ENCODE assay signal across 8 cellular contexts in the genomic region with DNA sequence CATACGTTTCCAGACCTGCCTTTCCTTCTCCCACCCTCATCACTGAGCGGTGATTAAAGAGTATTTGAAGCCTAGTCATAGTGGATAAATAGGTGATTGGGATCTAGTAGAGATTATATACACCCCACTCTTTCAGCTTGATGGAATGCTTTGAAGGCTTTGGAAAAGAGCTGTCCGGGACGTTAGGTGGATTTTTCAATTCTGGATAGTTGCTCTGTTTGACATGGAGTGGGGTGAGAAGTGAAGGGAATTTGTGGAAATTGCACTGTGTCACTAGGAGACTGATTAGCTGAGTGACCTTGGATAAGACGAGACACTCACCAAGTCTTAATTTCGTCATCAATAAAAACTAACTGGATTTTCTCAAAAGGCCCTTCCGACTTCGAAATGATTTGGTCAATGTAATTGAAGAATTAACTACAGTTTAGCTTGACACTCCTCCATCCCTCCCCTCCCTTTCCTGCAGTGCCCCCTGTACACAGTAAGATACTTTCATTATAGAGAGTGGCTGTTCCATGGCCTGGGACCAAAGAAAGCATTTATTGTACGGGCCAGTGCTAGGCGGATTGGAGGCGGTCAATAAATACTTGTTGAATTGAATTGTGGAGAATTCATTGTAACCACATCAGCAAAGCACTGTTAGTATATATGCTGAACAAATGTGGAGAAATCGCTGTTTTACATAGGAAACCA. TPM values are rescaled to one million over a fixed set of nuclear protein-coding genes. Genes with fewer than 3 reads are reported as not detected.
A peak's percentile ranks its signal among the peaks of the same experiment; 100 is the strongest.
DNase-seq lines count a peak whose midpoint lies in the region; ATAC-seq and TF ChIP-seq lines count a peak whose summit lies in the region.

No MANE protein-coding gene starts in this region.

- TF ChIP-seq POLR2A in lower leg skin (IDR thresholded peaks at IDR 0.05) (no peak), testis (IDR thresholded peaks at IDR 0.05) (no peak)

- H3K4me3 ChIP-seq in BE2C (ENCODE audit: low read depth, low read length) (peak overlapping the region; percentile 97), cardiac fibroblast (replicated peaks in 1 of 2; ENCODE audit: low read depth in 2 of 2, low read length in 2 of 2) (peak overlapping the region; percentile 99), lower leg skin (ENCODE audit: low read depth, poor library complexity, severe bottlenecking) (peak overlapping the region; percentile 96), testis (peak overlapping the region; percentile 97)

- 17 to 23% methylated on average over 12 of the region's 12 CpGs for WGBS in lower leg skin, 2 donors
- 12 to 17% methylated on average over 12 of the region's 12 CpGs for WGBS in testis, 2 donors

- in situ Hi-C loops in KBM-7 (cut with MboI; ENCODE audit: low pct_unique_long_range_greater_than_20kb, low sequenced_read_pairs) = no loop called here

- peak overlapping the region; percentile 98 for H3K27ac ChIP-seq in testis

- TF ChIP-seq CTCF in BE2C (IDR thresholded peaks at IDR 0.05; ENCODE audit: low read depth, low read length) (no peak; the same call in 1 of the 2 replicates), cardiac fibroblast (IDR thresholded peaks at IDR 0.05; ENCODE audit: low read depth, low read length) (no peak), lower leg skin (IDR thresholded peaks at IDR 0.05) (no peak), testis (IDR thresholded peaks at IDR 0.05) (no peak)

- ATAC-seq in GM19395 (IDR thresholded peaks at IDR 0.05; ENCODE audit: unreplicated experiment) = no peak

- H3K4me1 ChIP-seq in BE2C = peaks cover 4% of the 10 kb centered on the region
- peaks cover 33% of the 10 kb centered on the region for H3K4me1 ChIP-seq in testis

- peaks cover 20% of the 10 kb centered on the region; the same call in 1 of the 2 replicates for H3K36me3 ChIP-seq in BE2C
- H3K36me3 ChIP-seq in testis (ENCODE audit: low read depth, missing control alignments) = no peaks in the 10 kb centered on the region

- DNase-seq in BE2C = no peak
- DNase-seq in KBM-7 = peak; percentile 7
- DNase-seq in cardiac fibroblast (ENCODE audit: low read depth in 2 of 2) = peak in 1 of 2 donors; percentile 28
- peak in 1 of 2 donors; percentile 13 for DNase-seq in lower leg skin (ENCODE audit: low spot score in 2 of 2)
- peak; percentile 46 for DNase-seq in testis
- no peak for DNase-seq in SK-N-DZ (ENCODE audit: low spot score)
- no peak for DNase-seq in ecto neural progenitor cell (ENCODE audit: low spot score)

- intact Hi-C loops in lower leg skin (cut with DNase I; ENCODE audit: low total_unique reads) = no loop called here
- intact Hi-C loops in testis (cut with DNase I; ENCODE audit: low total_unique reads) = no loop called here

- H3K27me3 ChIP-seq in BE2C (peaks cover 16% of the 10 kb centered on the region), testis (no peaks in the 10 kb centered on the region)

- H3K9me3 ChIP-seq in BE2C (no peaks in the 10 kb centered on the region), testis (no peaks in the 10 kb centered on the region)

RNA-seq across cellular contexts. Expression of a gene that starts 1.0 kb away (rescaled TPM):
- 20.1 TPM for polyA plus RNA-seq in BE2C (2012; ENCODE audit: insufficient read depth, insufficient read length, low read depth)
- 10 to 100 TPM; 35.0 to 65.2 (median 50.4) TPM for total RNA-seq in lower leg skin
- 10 to 100 TPM; 65.3 to 71.3 TPM for total RNA-seq in testis
- polyA plus RNA-seq in testis (ENCODE audit: insufficient read depth, low read depth, low replicate concordance) = 30.7 TPM
- polyA plus RNA-seq in SK-N-DZ (2014; cell fraction: cytosol; rRNA removed) = 13.3 and 18.8 TPM in 2 replicates
- polyA plus RNA-seq in SK-N-DZ (2014; cell fraction: nucleus; rRNA removed) = 5.9 and 14.8 TPM in 2 replicates

RNA-seq across cellular contexts. Expression of a gene that starts 33.2 kb away (rescaled TPM):
- polyA plus RNA-seq in BE2C (2012; ENCODE audit: insufficient read depth, insufficient read length, low read depth) = 22.3 TPM
- 10 to 100 TPM; 13.2 to 25.5 (median 21.4) TPM for total RNA-seq in lower leg skin
- total RNA-seq in testis = 10 to 100 TPM; 36.3 to 50.3 TPM
- polyA plus RNA-seq in testis (ENCODE audit: insufficient read depth, low read depth, low replicate concordance) = 21.3 TPM
- polyA plus RNA-seq in SK-N-DZ (2014; cell fraction: cytosol; rRNA removed) = 15.8 and 20.9 TPM in 2 replicates
- polyA plus RNA-seq in SK-N-DZ (2014; cell fraction: nucleus; rRNA removed) = 14.8 and 15.4 TPM in 2 replicates

RNA-seq across cellular contexts. Expression of a gene that starts 40.5 kb away (rescaled TPM):
- polyA plus RNA-seq in BE2C (2012; ENCODE audit: insufficient read depth, insufficient read length, low read depth) = 8.1 TPM
- total RNA-seq in lower leg skin = 1,000 to 10,000 TPM in 2 of 4 donors, 100 to 1,000 TPM in 2; 519 to 1,357 (median 824) TPM
- 10 to 100 TPM; 42.1 to 81.2 TPM for total RNA-seq in testis
- polyA plus RNA-seq in testis (ENCODE audit: insufficient read depth, low read depth, low replicate concordance) = 60.5 TPM
- polyA plus RNA-seq in SK-N-DZ (2014; cell fraction: cytosol; rRNA removed) = 3.2 TPM in 1 of 2 replicates, not detected in the other
- polyA plus RNA-seq in SK-N-DZ (2014; cell fraction: nucleus; rRNA removed) = not detected in 2 replicates

Comparison
In these comparisons a context has a peak if more than half of its experiments do, and no peak if none do; other contexts are left out.
1. DNase-seq: peak in KBM-7 (single experiment) and testis (single experiment); none in BE2C (single experiment), SK-N-DZ (single experiment) and ecto neural progenitor cell (single experiment).
2. RNA of a gene that starts 40.5 kb away (total RNA-seq): 519 to 1,357 TPM in lower leg skin; 42.1 to 81.2 TPM in testis; every median in the first group is over 4 times any median in the second.
3. Peak in every context shown above with its lines, with median percentiles within 50 percentile points of each other: H3K4me3 ChIP-seq.